In genomic region chr4:119238068-119238722, GRCh38 we compare ENCODE assay signal across 10 cellular contexts. TPM values are rescaled to one million over a fixed set of nuclear protein-coding genes. Genes with fewer than 3 reads are reported as not detected.
A peak's percentile ranks its signal among the peaks of the same experiment; 100 is the strongest.
DNase-seq lines count a peak whose midpoint lies in the region; ATAC-seq, FAIRE-seq and TF ChIP-seq lines count a peak whose summit lies in the region.
"Had no signal": no experiment of that assay in that cellular context is flagged by ENCODE, and none has a peak within 500 bp of the region (broad histone marks: within the 10 kb centered on the region; RNA-seq: fewer than 3 reads in every experiment).

No MANE protein-coding gene starts in this region.

- no peak overlapping the region for H3K9ac ChIP-seq in astrocyte (ENCODE audit: low read length)

- H3K9me3 Mint-ChIP-seq in astrocyte (ENCODE audit: unreplicated experiment), result no peaks in the 10 kb centered on the region
- H3K9me3 Mint-ChIP-seq: nephron progenitor cell had no signal

- peaks cover 10% of the 10 kb centered on the region for H3K4me1 Mint-ChIP-seq in astrocyte (ENCODE audit: low read depth, unreplicated experiment)

- no peaks in the 10 kb centered on the region for H3K27me3 ChIP-seq in astrocyte (ENCODE audit: insufficient read depth, low read length)
- no peaks in the 10 kb centered on the region for H3K27me3 ChIP-seq in spleen (replicated peaks in 1 of 7)
- no peaks in the 10 kb centered on the region for H3K27me3 ChIP-seq in dorsolateral prefrontal cortex

- no peak for TF ChIP-seq POLR2A in spleen (IDR thresholded peaks at IDR 0.05)
- TF ChIP-seq POLR2A in erythroblast (IDR thresholded peaks at IDR 0.05; ENCODE audit: low read length), result no peak

- peaks cover 9% of the 10 kb centered on the region for H3K79me2 ChIP-seq in astrocyte (ENCODE audit: insufficient read depth, low read length)

- H3K4me2 ChIP-seq in astrocyte (ENCODE audit: low read length), result no peak overlapping the region

- H4K20me1 ChIP-seq in astrocyte (ENCODE audit: insufficient read depth, low read length), result no peaks in the 10 kb centered on the region

- no peak overlapping the region for H2AFZ ChIP-seq in astrocyte (ENCODE audit: low read depth, low read length)

- H3K27me3 Mint-ChIP-seq in astrocyte (ENCODE audit: low read depth, unreplicated experiment), result no peaks in the 10 kb centered on the region

- no peak overlapping the region for H3K4me3 Mint-ChIP-seq in astrocyte (ENCODE audit: unreplicated experiment)
- H3K4me3 Mint-ChIP-seq: nephron progenitor cell had no signal

- peak; percentile 96 for ATAC-seq in GM19467 (IDR thresholded peaks at IDR 0.05; ENCODE audit: unreplicated experiment)
- peak; percentile 99 for ATAC-seq in HG03135 (IDR thresholded peaks at IDR 0.05; ENCODE audit: unreplicated experiment)

- in situ Hi-C loops in GM13977 (cut with MboI; ENCODE audit: low pct_unique_long_range_greater_than_20kb, low sequenced_read_pairs, unreplicated experiment), result no loop called here

- TF ChIP-seq CTCF in GM13977 (IDR thresholded peaks at IDR 0.05; ENCODE audit: extremely low read depth, insufficient read depth, missing control alignments), result no peak
- TF ChIP-seq CTCF in astrocyte (IDR thresholded peaks at IDR 0.05; ENCODE audit: insufficient read depth, low read depth, low read length), result no peak
- TF ChIP-seq CTCF in spleen (IDR thresholded peaks at IDR 0.05 in 8 of 11, conservative IDR thresholded peaks at IDR 0.05 in 3 of 11), result no peak
- TF ChIP-seq CTCF in dorsolateral prefrontal cortex (IDR thresholded peaks at IDR 0.05 in 54 of 56, conservative IDR thresholded peaks at IDR 0.05 in 2 of 56; ENCODE audit: low read depth in 1 of 56, partially characterized antibody in 56 of 56), result no peak

- FAIRE-seq in astrocyte (lab: Jason Lieb, UNC), result no peak

- H3K4me1 ChIP-seq in astrocyte (ENCODE audit: insufficient read depth, low read length) (peaks cover 10% of the 10 kb centered on the region), spleen (peaks cover 4 to 10% (median 7%) of the 10 kb centered on the region in 6 donors)

- H3K36me3 ChIP-seq in astrocyte (ENCODE audit: insufficient read depth, low read length), result peaks cover 6% of the 10 kb centered on the region
- peaks cover 0 to 29% (median 3%) of the 10 kb centered on the region in 6 donors for H3K36me3 ChIP-seq in spleen

- peak overlapping the region; percentile 67 for H3K27ac Mint-ChIP-seq in astrocyte (ENCODE audit: unreplicated experiment)

- peaks cover 3% of the 10 kb centered on the region for H3K36me3 Mint-ChIP-seq in astrocyte (ENCODE audit: low read depth, unreplicated experiment)

- H3K9me3 ChIP-seq in astrocyte (ENCODE audit: insufficient read depth, low read depth, low read length) (no peaks in the 10 kb centered on the region), spleen (no peaks in the 10 kb centered on the region)

- DNase-seq in GM13977 (ENCODE audit: low spot score), result peak; percentile 43
- DNase-seq in astrocyte (ENCODE audit: low read depth), result no peak
- DNase-seq in spleen, result no peak
- no peak for DNase-seq in dorsolateral prefrontal cortex
- no peak for DNase-seq in erythroblast (lab: John Stamatoyannopoulos, UW)
- no peak for DNase-seq in nucleus accumbens (lab: John Stamatoyannopoulos, UW)
- DNase-seq: nephron progenitor cell had no signal

- WGBS in spleen, 5 donors, result 72 to 85% (median 80%) methylated on average over 4 of the region's 4 CpGs

- intact Hi-C loops in spleen (cut with DNase I; ENCODE audit: low total_unique reads), result no loop called here
- intact Hi-C loops in dorsolateral prefrontal cortex (cut with DNase I), result no loop called here

- H3K4me3 ChIP-seq in astrocyte (ENCODE audit: insufficient read depth, low read depth, low read length) (no peak overlapping the region), spleen (no peak overlapping the region), dorsolateral prefrontal cortex (no peak overlapping the region)

- H3K27ac ChIP-seq in astrocyte (ENCODE audit: low read depth, low read length) (no peak overlapping the region), spleen (no peak overlapping the region), dorsolateral prefrontal cortex (no peak overlapping the region)
- H3K27ac ChIP-seq: VCaP had no signal

RNA-seq across cellular contexts. Expression of gene USP53, which starts 25.7 kb away (rescaled TPM):
- 24.9 and 32.3 TPM in 2 replicates for total RNA-seq in astrocyte
- total RNA-seq in spleen, result 10 to 100 TPM in 6 of 7 donors, 1 to 10 TPM in 1; 8.1 to 42.6 (median 22.7) TPM
- polyA plus RNA-seq in spleen, result 1 to 10 TPM; 4.0 to 7.4 (median 5.8) TPM
- 10 to 100 TPM; 11.5 to 44.5 (median 20.5) TPM for total RNA-seq in dorsolateral prefrontal cortex
